19 cellular contexts compared by ENCODE assay signal in the genomic region with DNA sequence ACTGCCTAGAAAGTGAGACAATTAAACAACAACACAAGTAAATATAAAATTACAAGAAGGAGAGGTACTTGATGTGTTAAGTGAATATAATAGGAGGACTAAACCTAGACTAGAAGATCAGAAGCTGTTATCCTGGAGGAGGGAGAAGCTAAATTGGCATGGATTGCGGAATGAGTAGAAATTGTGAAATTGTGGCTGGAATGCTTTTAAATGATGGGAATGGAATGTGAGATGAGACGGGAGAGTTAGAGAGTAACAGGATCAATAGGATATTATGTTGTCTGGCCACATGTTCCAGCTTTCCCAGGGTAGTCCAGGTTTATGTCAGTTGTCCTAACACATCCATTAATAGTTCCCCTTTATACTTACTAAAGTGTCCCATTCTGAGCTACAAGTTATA. TPM values are rescaled to one million over a fixed set of nuclear protein-coding genes. Genes with fewer than 3 reads are reported as not detected.
A peak's percentile ranks its signal among the peaks of the same experiment; 100 is the strongest.
DNase-seq lines count a peak whose midpoint lies in the region; ATAC-seq, FAIRE-seq and TF ChIP-seq lines count a peak whose summit lies in the region.
"Had no signal": no experiment of that assay in that cellular context is flagged by ENCODE, and none has a peak within 500 bp of the region (broad histone marks: within the 10 kb centered on the region; RNA-seq: fewer than 3 reads in every experiment).

No MANE protein-coding gene starts in this region.

- H3K27ac ChIP-seq in astrocyte (ENCODE audit: low read depth, low read length) (no peak overlapping the region), brain microvascular endothelial cell (no peak overlapping the region)
- H3K27ac ChIP-seq: 22Rv1; A549; BLaER1 treated with 17β-estradiol and CSF1 and Interleukin-3, amounts not matched to agents 10 nM and 100 nM; GM23248 had no signal

- no peaks in the 10 kb centered on the region for H3K4me1 ChIP-seq in astrocyte (ENCODE audit: insufficient read depth, low read length)
- H3K4me1 ChIP-seq: A549; BLaER1 treated with 17β-estradiol and CSF1 and Interleukin-3, amounts not matched to agents 10 nM and 100 nM; HAP-1 had no signal

- no peaks in the 10 kb centered on the region for H3K9me3 ChIP-seq in astrocyte (ENCODE audit: insufficient read depth, low read depth, low read length)
- H3K9me3 ChIP-seq: A549; BLaER1 treated with 17β-estradiol and CSF1 and Interleukin-3, amounts not matched to agents 10 nM and 100 nM; HAP-1 had no signal

- H3K4me1 Mint-ChIP-seq in astrocyte (ENCODE audit: low read depth, unreplicated experiment): no peaks in the 10 kb centered on the region
- H3K4me1 Mint-ChIP-seq: B cell had no signal

- H2AFZ ChIP-seq in astrocyte (ENCODE audit: low read depth, low read length): no peak overlapping the region
- H2AFZ ChIP-seq: GM23248 had no signal

- no peak overlapping the region for H3K4me2 ChIP-seq in astrocyte (ENCODE audit: low read length)
- H3K4me2 ChIP-seq: A549; BLaER1 treated with 17β-estradiol and CSF1 and Interleukin-3, amounts not matched to agents 10 nM and 100 nM had no signal

- H3K4me3 Mint-ChIP-seq in astrocyte (ENCODE audit: unreplicated experiment): no peak overlapping the region
- H3K4me3 Mint-ChIP-seq: B cell; CD8-positive, alpha-beta T cell had no signal

- H3K27me3 ChIP-seq in astrocyte (ENCODE audit: insufficient read depth, low read length) (no peaks in the 10 kb centered on the region), brain microvascular endothelial cell (replicated peaks) (no peaks in the 10 kb centered on the region)
- H3K27me3 ChIP-seq: BLaER1 treated with 17β-estradiol and CSF1 and Interleukin-3, amounts not matched to agents 10 nM and 100 nM had no signal

- TF ChIP-seq POLR2A in erythroblast (IDR thresholded peaks at IDR 0.05; ENCODE audit: low read length): no peak

- no peaks in the 10 kb centered on the region for H3K36me3 Mint-ChIP-seq in astrocyte (ENCODE audit: low read depth, unreplicated experiment)
- H3K36me3 Mint-ChIP-seq: CD8-positive, alpha-beta T cell had no signal

- no peak overlapping the region for H3K27ac Mint-ChIP-seq in astrocyte (ENCODE audit: unreplicated experiment)
- H3K27ac Mint-ChIP-seq: B cell; CD8-positive, alpha-beta T cell had no signal

- no peaks in the 10 kb centered on the region for H3K79me2 ChIP-seq in astrocyte (ENCODE audit: insufficient read depth, low read length)

- no peaks in the 10 kb centered on the region for H4K20me1 ChIP-seq in astrocyte (ENCODE audit: insufficient read depth, low read length)
- H4K20me1 ChIP-seq: BLaER1 treated with 17β-estradiol and CSF1 and Interleukin-3, amounts not matched to agents 10 nM and 100 nM had no signal

- no peak overlapping the region for H3K9ac ChIP-seq in astrocyte (ENCODE audit: low read length)
- H3K9ac ChIP-seq: BLaER1 treated with 17β-estradiol and CSF1 and Interleukin-3, amounts not matched to agents 10 nM and 100 nM; GM23248 had no signal

- no peak for TF ChIP-seq CTCF in AG10803 (conservative IDR thresholded peaks at IDR 0.05; ENCODE audit: low read length)
- no peak for TF ChIP-seq CTCF in astrocyte (IDR thresholded peaks at IDR 0.05; ENCODE audit: insufficient read depth, low read depth, low read length)
- TF ChIP-seq CTCF in brain microvascular endothelial cell (IDR thresholded peaks at IDR 0.05; ENCODE audit: low read depth, low read length, missing control alignments): no peak

- no peaks in the 10 kb centered on the region for H3K36me3 ChIP-seq in astrocyte (ENCODE audit: insufficient read depth, low read length)
- no peaks in the 10 kb centered on the region for H3K36me3 ChIP-seq in brain microvascular endothelial cell (replicated peaks)
- H3K36me3 ChIP-seq: BLaER1 treated with 17β-estradiol and CSF1 and Interleukin-3, amounts not matched to agents 10 nM and 100 nM; HAP-1 had no signal

- no peaks in the 10 kb centered on the region for H3K9me3 Mint-ChIP-seq in astrocyte (ENCODE audit: unreplicated experiment)

- no peak for FAIRE-seq in astrocyte (lab: Jason Lieb, UNC)
- FAIRE-seq: A549 had no signal

- DNase-seq in NCI-H82 treated with DMSO at 0.1 percent for 48 hours (lab: John Stamatoyannopoulos, UW; ENCODE audit: unreplicated experiment) (peak; percentile 2), NCI-H82 (lab: John Stamatoyannopoulos, UW) (no peak), AG10803 (ENCODE audit: low read depth) (peak; percentile 5), astrocyte (ENCODE audit: low read depth) (peak; percentile 28), glomerular visceral epithelial cell (ENCODE audit: extremely low spot score) (peak; percentile 2), brain microvascular endothelial cell (no peak), erythroblast (lab: John Stamatoyannopoulos, UW) (no peak)
- DNase-seq: Calu3; CD8-positive, alpha-beta T cell; DMS79 treated with DMSO at 0.1 percent for 48 hours; GF-D8; GM23248; IMR-90 had no signal

- in situ Hi-C loops in brain microvascular endothelial cell (cut with HindIII; ENCODE audit: low pct_ligation_motif_present, low sequenced_read_pairs): no loop called here

- no peak overlapping the region for H3K4me3 ChIP-seq in AG10803 (ENCODE audit: low read length)
- no peak overlapping the region for H3K4me3 ChIP-seq in astrocyte (ENCODE audit: insufficient read depth, low read depth, low read length)
- H3K4me3 ChIP-seq in brain microvascular endothelial cell (ENCODE audit: low read depth, low read length): no peak overlapping the region
- H3K4me3 ChIP-seq: A549; BLaER1 treated with 17β-estradiol and CSF1 and Interleukin-3, amounts not matched to agents 10 nM and 100 nM; GM23248; HAP-1 had no signal

- no peak for ATAC-seq in GM19467 (IDR thresholded peaks at IDR 0.05; ENCODE audit: unreplicated experiment)
- ATAC-seq: A549; CD8-positive, alpha-beta T cell had no signal

- H3K27me3 Mint-ChIP-seq in astrocyte (ENCODE audit: low read depth, unreplicated experiment): no peaks in the 10 kb centered on the region
- H3K27me3 Mint-ChIP-seq: B cell had no signal

RNA-seq across cellular contexts. Expression of a gene that starts 44.0 kb away (rescaled TPM):
- 9.1 and 9.4 TPM in 2 replicates for total RNA-seq in astrocyte
- total RNA-seq: IMR-90 had no signal

Comparison
In these comparisons a context has a peak if more than half of its experiments do, and no peak if none do; other contexts are left out.
1. DNase-seq: peak in NCI-H82 treated with DMSO at 0.1 percent for 48 hours (single experiment), AG10803 (single experiment), astrocyte (single experiment) and glomerular visceral epithelial cell (single experiment); none in NCI-H82 (single experiment), brain microvascular endothelial cell (single experiment) and erythroblast (0 of 2).